In genomic region chr6:153831350-153832078, GRCh38 we compare ENCODE assay signal across 26 cellular contexts.
"Had no signal": no experiment of that assay in that cellular context is flagged by ENCODE, and none has a peak within 500 bp of the region (broad histone marks: within the 10 kb centered on the region; RNA-seq: fewer than 3 reads in every experiment).

No MANE protein-coding gene starts in this region.

- H3K27me3 ChIP-seq: breast epithelium, esophagus squamous epithelium, gastroesophageal sphincter, pancreas, right atrium auricular region, upper lobe of left lung had no signal

- H3K36me3 Mint-ChIP-seq: activated CD4-positive, alpha-beta memory T cell treated with anti-CD3 and anti-CD28 coated beads for 36 hours; activated naive CD8-positive, alpha-beta T cell treated with anti-CD3 and anti-CD28 coated beads, Interleukin-2, amount 10 ng/mL, durations not matched to agents 7 days and 5 days; immature natural killer cell; mesothelial cell of epicardium; naive thymus-derived CD8-positive, alpha-beta T cell had no signal

- H3K27ac Mint-ChIP-seq: activated CD4-positive, alpha-beta memory T cell treated with anti-CD3 and anti-CD28 coated beads for 36 hours; activated naive CD4-positive, alpha-beta T cell treated with anti-CD3 and anti-CD28 coated beads for 36 hours; activated naive CD8-positive, alpha-beta T cell treated with anti-CD3 and anti-CD28 coated beads, Interleukin-2, amount 10 ng/mL, durations not matched to agents 7 days and 5 days; activated T-cell treated with anti-CD3 and anti-CD28 coated beads, Interleukin-2, amount 50 U/mL, for 72 hours; immature natural killer cell; mesothelial cell of epicardium; naive thymus-derived CD8-positive, alpha-beta T cell; T-helper 1 cell treated with Interleukin-12 subunit alpha and Interleukin-12 subunit beta and Interleukin-4 antibody, amounts not matched to agents 30 μg/mL and 1 μg/mL, for 36 hours had no signal

- H3K4me3 Mint-ChIP-seq: activated CD4-positive, alpha-beta memory T cell treated with anti-CD3 and anti-CD28 coated beads for 36 hours; activated naive CD4-positive, alpha-beta T cell treated with anti-CD3 and anti-CD28 coated beads for 36 hours; activated naive CD8-positive, alpha-beta T cell treated with anti-CD3 and anti-CD28 coated beads, Interleukin-2, amount 10 ng/mL, durations not matched to agents 7 days and 5 days; activated T-cell treated with anti-CD3 and anti-CD28 coated beads, Interleukin-2, amount 50 U/mL, for 72 hours; central memory CD8-positive, alpha-beta T cell; immature natural killer cell; mesothelial cell of epicardium; naive thymus-derived CD8-positive, alpha-beta T cell; T-helper 1 cell treated with Interleukin-12 subunit alpha and Interleukin-12 subunit beta and Interleukin-4 antibody, amounts not matched to agents 30 μg/mL and 1 μg/mL, for 36 hours had no signal

- H3K4me1 ChIP-seq: breast epithelium, esophagus squamous epithelium, gastroesophageal sphincter, left ventricle myocardium inferior, pancreas, psoas muscle, right atrium auricular region, upper lobe of left lung had no signal

- H3K27me3 Mint-ChIP-seq: activated CD4-positive, alpha-beta memory T cell treated with anti-CD3 and anti-CD28 coated beads for 36 hours; activated naive CD8-positive, alpha-beta T cell treated with anti-CD3 and anti-CD28 coated beads, Interleukin-2, amount 10 ng/mL, durations not matched to agents 7 days and 5 days; central memory CD8-positive, alpha-beta T cell had no signal

- ATAC-seq: activated T-cell treated with anti-CD3 and anti-CD28 coated beads, Interleukin-2, amount 50 U/mL, for 72 hours; gastroesophageal sphincter; naive thymus-derived CD8-positive, alpha-beta T cell; pancreas; psoas muscle; stimulated activated naive CD8-positive, alpha-beta T cell treated with anti-CD3 and anti-CD28 coated beads, Interleukin-15, Interleukin-2, amounts not matched to agents 100 U/mL and 50 U/mL, for 24 hours had no signal

- H3K4me1 Mint-ChIP-seq: activated naive CD8-positive, alpha-beta T cell treated with anti-CD3 and anti-CD28 coated beads, Interleukin-2, amount 10 ng/mL, durations not matched to agents 7 days and 5 days; central memory CD8-positive, alpha-beta T cell; immature natural killer cell had no signal

- H3K4me3 ChIP-seq: breast epithelium, dorsolateral prefrontal cortex, esophagus squamous epithelium, gastroesophageal sphincter, left ventricle myocardium inferior, pancreas, psoas muscle, right atrium auricular region, upper lobe of left lung had no signal

- H3K9me3 Mint-ChIP-seq: activated naive CD4-positive, alpha-beta T cell treated with anti-CD3 and anti-CD28 coated beads for 36 hours; activated naive CD8-positive, alpha-beta T cell treated with anti-CD3 and anti-CD28 coated beads, Interleukin-2, amount 10 ng/mL, durations not matched to agents 7 days and 5 days; mesothelial cell of epicardium; T-helper 1 cell treated with Interleukin-12 subunit alpha and Interleukin-12 subunit beta and Interleukin-4 antibody, amounts not matched to agents 30 μg/mL and 1 μg/mL, for 36 hours had no signal

- H3K27ac ChIP-seq: breast epithelium, dorsolateral prefrontal cortex, esophagus squamous epithelium, gastroesophageal sphincter, left ventricle myocardium inferior, pancreas, psoas muscle, right atrium auricular region, upper lobe of left lung had no signal

- H3K36me3 ChIP-seq: breast epithelium, esophagus squamous epithelium, gastroesophageal sphincter, left ventricle myocardium inferior, pancreas, right atrium auricular region, upper lobe of left lung had no signal

- DNase-seq: activated CD4-positive, alpha-beta memory T cell treated with anti-CD3 and anti-CD28 coated beads for 36 hours; activated CD4-positive, alpha-beta T cell treated with anti-CD3 and anti-CD28 coated beads for 48 hours; activated effector memory CD4-positive, alpha-beta T cell treated with Interleukin-2 at 50 U/mL for 16 hours; activated naive CD4-positive, alpha-beta T cell treated with anti-CD3 and anti-CD28 coated beads for 36 hours; activated naive CD8-positive, alpha-beta T cell treated with anti-CD3 and anti-CD28 coated beads, Interleukin-2, amount 10 ng/mL, durations not matched to agents 7 days and 5 days; activated T-cell treated with anti-CD3 and anti-CD28 coated beads, Interleukin-2, amount 50 U/mL, for 72 hours; amniotic stem cell; dorsolateral prefrontal cortex; esophagus squamous epithelium; head of caudate nucleus; hypothalamus; immature natural killer cell; left ventricle myocardium inferior; naive thymus-derived CD8-positive, alpha-beta T cell; pancreas; psoas muscle; stimulated activated CD4-positive, alpha-beta T cell treated with anti-CD3 and anti-CD28 coated beads, Interleukin-4, amount 100 ng/mL, for 4 hours; stimulated activated naive CD8-positive, alpha-beta T cell treated with anti-CD3 and anti-CD28 coated beads, Interleukin-15, Interleukin-2, amounts not matched to agents 100 U/mL and 50 U/mL, for 24 hours; upper lobe of left lung had no signal

- H3K9me3 ChIP-seq: breast epithelium, esophagus squamous epithelium, gastroesophageal sphincter, left ventricle myocardium inferior, pancreas, psoas muscle, right atrium auricular region, upper lobe of left lung had no signal

- FAIRE-seq: colon, pancreas had no signal
